1 cellular context compared by ENCODE assay signal in the genomic region with DNA sequence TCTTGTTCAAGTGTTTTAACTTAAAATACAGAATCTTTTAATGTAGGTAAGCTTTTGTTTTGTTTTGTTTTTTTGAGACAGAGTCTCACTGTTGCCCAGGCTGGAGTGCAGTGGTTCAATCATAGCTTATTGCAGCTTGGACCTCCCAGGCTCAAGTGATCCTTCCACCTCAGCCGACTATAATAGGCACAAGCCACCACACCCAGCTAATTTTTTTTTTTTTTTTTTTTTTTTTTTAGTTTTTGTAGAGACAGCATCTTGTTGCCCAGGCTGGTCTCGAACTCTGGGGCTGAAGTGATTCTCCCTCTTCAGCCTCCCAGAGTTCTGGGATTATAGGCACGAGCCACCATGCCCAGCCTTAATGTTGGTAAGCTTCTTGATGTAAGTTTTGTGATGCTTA.
TF ChIP-seq lines count a peak whose summit lies in the region.

No MANE protein-coding gene starts in this region.

TF ChIP-seq in IMR-90, 13 proteins besides CTCF, POLR2A, EP300 and RAD21:
- TF ChIP-seq NFE2L2 (IDR thresholded peaks at IDR 0.05; ENCODE audit: low read depth, low read length) (no peak), SMC3 (IDR thresholded peaks at IDR 0.05; ENCODE audit: low read depth, low read length) (no peak), RFX5 (IDR thresholded peaks at IDR 0.05; ENCODE audit: low read depth, low read length) (no peak), RCOR1 (IDR thresholded peaks at IDR 0.05; ENCODE audit: insufficient replicate concordance, low read length) (no peak), BHLHE40 (IDR thresholded peaks at IDR 0.05; ENCODE audit: low read depth, low read length) (no peak), FOS (IDR thresholded peaks at IDR 0.05; ENCODE audit: low read depth, low read length) (no peak), MAFK (IDR thresholded peaks at IDR 0.05; ENCODE audit: low read depth, low read length) (no peak), CEBPB (IDR thresholded peaks at IDR 0.05; ENCODE audit: low read depth, low read length) (no peak), MAZ (IDR thresholded peaks at IDR 0.05; ENCODE audit: borderline replicate concordance, low read depth, low read length) (no peak), CHD1 (IDR thresholded peaks at IDR 0.05; ENCODE audit: low read depth, low read length) (no peak), MXI1 (IDR thresholded peaks at IDR 0.05; ENCODE audit: borderline replicate concordance, low read depth, low read length) (no peak), ELK1 (IDR thresholded peaks at IDR 0.05; ENCODE audit: borderline replicate concordance, low read depth, low read length) (no peak)
- TF ChIP-seq, protein P1, sequence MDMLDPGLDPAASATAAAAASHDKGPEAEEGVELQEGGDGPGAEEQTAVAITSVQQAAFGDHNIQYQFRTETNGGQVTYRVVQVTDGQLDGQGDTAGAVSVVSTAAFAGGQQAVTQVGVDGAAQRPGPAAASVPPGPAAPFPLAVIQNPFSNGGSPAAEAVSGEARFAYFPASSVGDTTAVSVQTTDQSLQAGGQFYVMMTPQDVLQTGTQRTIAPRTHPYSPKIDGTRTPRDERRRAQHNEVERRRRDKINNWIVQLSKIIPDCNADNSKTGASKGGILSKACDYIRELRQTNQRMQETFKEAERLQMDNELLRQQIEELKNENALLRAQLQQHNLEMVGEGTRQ (IDR thresholded peaks at IDR 0.05; ENCODE audit: low read depth, low read length): no peak
